Comparison of ENCODE assay signal across 11 cellular contexts in genomic region chr5:62538017-62538942, GRCh38. TPM values are rescaled to one million over a fixed set of nuclear protein-coding genes. Genes with fewer than 3 reads are reported as not detected.
DNase-seq lines count a peak whose midpoint lies in the region; ATAC-seq and TF ChIP-seq lines count a peak whose summit lies in the region.
"Had no signal": no experiment of that assay in that cellular context is flagged by ENCODE, and none has a peak within 500 bp of the region (broad histone marks: within the 10 kb centered on the region; RNA-seq: fewer than 3 reads in every experiment).

No MANE protein-coding gene starts in this region.

- H3K27ac ChIP-seq in GM23248 (peak overlapping the region; percentile 17; the same call in 1 of the 2 replicates), hepatocyte (peak overlapping the region; percentile 60), gastroesophageal sphincter (no peak overlapping the region)
- no peak overlapping the region for H3K27ac ChIP-seq in effector memory CD4-positive, alpha-beta T cell (ENCODE audit: insufficient read depth, low read length, poor library complexity, severe bottlenecking)
- H3K27ac ChIP-seq: heart right ventricle, right atrium auricular region had no signal

- TF ChIP-seq EP300 in gastroesophageal sphincter (IDR thresholded peaks at IDR 0.05): no peak

- in situ Hi-C loops in GM23248 (cut with MboI): no loop called here

- ATAC-seq in HG03095 (IDR thresholded peaks at IDR 0.05; ENCODE audit: unreplicated experiment): no peak
- ATAC-seq in gastroesophageal sphincter: no peak
- ATAC-seq: heart right ventricle had no signal

- H3K4me1 ChIP-seq in GM23248 (ENCODE audit: insufficient read depth) (no peaks in the 10 kb centered on the region), hepatocyte (ENCODE audit: insufficient read depth) (no peaks in the 10 kb centered on the region), gastroesophageal sphincter (no peaks in the 10 kb centered on the region)
- no peaks in the 10 kb centered on the region for H3K4me1 ChIP-seq in effector memory CD4-positive, alpha-beta T cell (ENCODE audit: control insufficient read depth, insufficient read depth, low read length, poor library complexity, severe bottlenecking)
- H3K4me1 ChIP-seq: heart right ventricle, right atrium auricular region had no signal

- H3K4me1 Mint-ChIP-seq in T-helper 2 cell treated with Interferon-gamma antibody and Interleukin-4, amounts not matched to agents 5 μg/mL and 100 μg/mL, for 36 hours (ENCODE audit: low read depth): peaks cover 3% of the 10 kb centered on the region

- DNase-seq in Daoy (ENCODE audit: low read depth) (peak; percentile 12), GM23248 (peak; percentile 76), hepatocyte (ENCODE audit: low spot score) (peak; percentile 53), NCI-H1417 (lab: John Stamatoyannopoulos, UW) (no peak)
- peak; percentile 42 for DNase-seq in T-helper 2 cell treated with Interferon-gamma antibody and Interleukin-4, amounts not matched to agents 5 μg/mL and 100 μg/mL, for 36 hours (ENCODE audit: low spot score)
- DNase-seq in effector memory CD4-positive, alpha-beta T cell: no peak
- DNase-seq: heart right ventricle, NCI-H526 treated with DMSO at 0.1 percent for 48 hours had no signal

- WGBS in GM23248 (ENCODE audit: low coverage in 1 of 2, low lambda C conversion rate in 2 of 2, missing lambda C conversion rate in 2 of 2), 2 experiments: 66 to 69% methylated on average over 9 of the region's 9 CpGs
- 67% methylated on average over 9 of the region's 9 CpGs for WGBS in hepatocyte (ENCODE audit: low lambda C conversion rate, missing lambda C conversion rate)
- 92 to 96% methylated on average over 9 of the region's 9 CpGs for WGBS in gastroesophageal sphincter (ENCODE audit: low coverage in 1 of 2), 2 donors

- H3K9me2 ChIP-seq in GM23248 (ENCODE audit: insufficient read depth) (no peaks in the 10 kb centered on the region), hepatocyte (replicated peaks; ENCODE audit: insufficient read depth) (no peaks in the 10 kb centered on the region)

- no peak for TF ChIP-seq POLR2A in gastroesophageal sphincter (IDR thresholded peaks at IDR 0.05)

- H3K4me2 ChIP-seq in GM23248 (ENCODE audit: unreplicated experiment): no peak overlapping the region
- H3K4me2 ChIP-seq in hepatocyte: peak overlapping the region; percentile 21

- no peak for TF ChIP-seq CTCF in hepatocyte (IDR thresholded peaks at IDR 0.05; ENCODE audit: poor library complexity)
- TF ChIP-seq CTCF in gastroesophageal sphincter (IDR thresholded peaks at IDR 0.05): no peak

- no peak overlapping the region for H3K27ac Mint-ChIP-seq in T-helper 2 cell treated with Interferon-gamma antibody and Interleukin-4, amounts not matched to agents 5 μg/mL and 100 μg/mL, for 36 hours

- H3F3A ChIP-seq in GM23248 (ENCODE audit: insufficient read depth): no peaks in the 10 kb centered on the region

- H3K9me3 ChIP-seq in GM23248 (ENCODE audit: low read depth) (no peaks in the 10 kb centered on the region), hepatocyte (ENCODE audit: low read depth) (no peaks in the 10 kb centered on the region), gastroesophageal sphincter (no peaks in the 10 kb centered on the region)
- H3K9me3 ChIP-seq in effector memory CD4-positive, alpha-beta T cell (ENCODE audit: control insufficient read depth, low read length): no peaks in the 10 kb centered on the region
- H3K9me3 ChIP-seq: heart right ventricle, right atrium auricular region had no signal

- H3K36me3 ChIP-seq in GM23248 (ENCODE audit: low read depth): no peaks in the 10 kb centered on the region
- H3K36me3 ChIP-seq in hepatocyte (replicated peaks; ENCODE audit: insufficient read depth, low read depth): no peaks in the 10 kb centered on the region
- peaks cover 6% of the 10 kb centered on the region for H3K36me3 ChIP-seq in effector memory CD4-positive, alpha-beta T cell (ENCODE audit: control insufficient read depth, insufficient read depth, low read length)
- peaks cover 0 to 34% of the 10 kb centered on the region in 2 donors for H3K36me3 ChIP-seq in gastroesophageal sphincter

- H3K27me3 Mint-ChIP-seq in T-helper 2 cell treated with Interferon-gamma antibody and Interleukin-4, amounts not matched to agents 5 μg/mL and 100 μg/mL, for 36 hours (ENCODE audit: low read depth): no peaks in the 10 kb centered on the region

- H3K27me3 ChIP-seq in GM23248 (replicated peaks; ENCODE audit: insufficient read depth) (no peaks in the 10 kb centered on the region), hepatocyte (no peaks in the 10 kb centered on the region), gastroesophageal sphincter (no peaks in the 10 kb centered on the region)
- no peaks in the 10 kb centered on the region for H3K27me3 ChIP-seq in effector memory CD4-positive, alpha-beta T cell (replicated peaks; ENCODE audit: control insufficient read depth, insufficient read depth, low read length, poor library complexity, severe bottlenecking)
- H3K27me3 ChIP-seq: heart right ventricle, right atrium auricular region had no signal

- no peak overlapping the region for H3K4me3 ChIP-seq in GM23248
- H3K4me3 ChIP-seq in hepatocyte: no peak overlapping the region
- no peak overlapping the region for H3K4me3 ChIP-seq in effector memory CD4-positive, alpha-beta T cell (ENCODE audit: insufficient read depth, low read depth, low read length, poor library complexity, severe bottlenecking)
- no peak overlapping the region for H3K4me3 ChIP-seq in gastroesophageal sphincter
- H3K4me3 ChIP-seq: heart right ventricle, right atrium auricular region had no signal

- H3K79me2 ChIP-seq in GM23248 (ENCODE audit: insufficient read depth): no peaks in the 10 kb centered on the region
- no peaks in the 10 kb centered on the region for H3K79me2 ChIP-seq in hepatocyte

- H2AFZ ChIP-seq in GM23248: no peak overlapping the region
- no peak overlapping the region for H2AFZ ChIP-seq in hepatocyte

- peaks cover 30% of the 10 kb centered on the region for H3K36me3 Mint-ChIP-seq in T-helper 2 cell treated with Interferon-gamma antibody and Interleukin-4, amounts not matched to agents 5 μg/mL and 100 μg/mL, for 36 hours (ENCODE audit: low read depth)

- peaks cover 7% of the 10 kb centered on the region for H3K9me3 Mint-ChIP-seq in T-helper 2 cell treated with Interferon-gamma antibody and Interleukin-4, amounts not matched to agents 5 μg/mL and 100 μg/mL, for 36 hours

- H3K9ac ChIP-seq in GM23248: no peak overlapping the region

- H4K20me1 ChIP-seq in GM23248 (ENCODE audit: insufficient read depth) (no peaks in the 10 kb centered on the region), hepatocyte (ENCODE audit: insufficient read depth, poor library complexity, severe bottlenecking) (no peaks in the 10 kb centered on the region)

- no peak overlapping the region for H3K4me3 Mint-ChIP-seq in T-helper 2 cell treated with Interferon-gamma antibody and Interleukin-4, amounts not matched to agents 5 μg/mL and 100 μg/mL, for 36 hours

RNA-seq across cellular contexts. Expression of gene LRRC70, which starts 40.3 kb away (rescaled TPM):
- 1.1 TPM in 1 of 2 replicates, not detected in the other for total RNA-seq in Daoy (2014; rRNA removed; shearing (Covaris generic))
- 0.51 and 1.1 TPM in 2 replicates for total RNA-seq in GM23248 (2014; rRNA removed; shearing (Covaris generic))
- 0.10 and 0.26 TPM in 2 replicates for polyA plus RNA-seq in GM23248 (2016; fragmentation: Nextera tagmentation; extraction: Ambion mirVana)
- 1.0 and 3.0 TPM in 2 replicates for total RNA-seq in hepatocyte
- polyA plus RNA-seq in hepatocyte: 0.30 and 1.2 TPM in 2 replicates
- 10 to 100 TPM in 1 of 4 donors, 1 to 10 TPM in 2, under 1 TPM in 1; 0.54 to 10.1 (median 3.5) TPM for total RNA-seq in gastroesophageal sphincter

Comparison
In these comparisons a context has a peak if more than half of its experiments do, and no peak if none do; other contexts are left out.
1. DNase-seq: peak in Daoy (single experiment), GM23248 (single experiment), T-helper 2 cell treated with Interferon-gamma antibody and Interleukin-4, amounts not matched to agents 5 μg/mL and 100 μg/mL, for 36 hours (single experiment) and hepatocyte (single experiment); none in NCI-H1417 (0 of 3) and effector memory CD4-positive, alpha-beta T cell (0 of 3).
2. H3K27ac ChIP-seq: peak in GM23248 (single experiment) and hepatocyte (single experiment); none in effector memory CD4-positive, alpha-beta T cell (single experiment) and gastroesophageal sphincter (0 of 4).